Comparison of ENCODE assay signal across 10 cellular contexts in genomic region chr1:116951175-116951935, GRCh38. TPM values are rescaled to one million over a fixed set of nuclear protein-coding genes. Genes with fewer than 3 reads are reported as not detected.
A peak's percentile ranks its signal among the peaks of the same experiment; 100 is the strongest.
DNase-seq lines count a peak whose midpoint lies in the region; ATAC-seq and TF ChIP-seq lines count a peak whose summit lies in the region.
"Had no signal": no experiment of that assay in that cellular context is flagged by ENCODE, and none has a peak within 500 bp of the region (broad histone marks: within the 10 kb centered on the region; RNA-seq: fewer than 3 reads in every experiment).

No MANE protein-coding gene starts in this region.

- no peaks in the 10 kb centered on the region for H3K79me2 ChIP-seq in fibroblast of lung (ENCODE audit: control insufficient read depth, insufficient read depth, low read length)

- 48% methylated on average over 12 of the region's 12 CpGs for WGBS in urinary bladder

- H3K27ac Mint-ChIP-seq in T-helper 17 cell, result peak overlapping the region; percentile 77
- H3K27ac Mint-ChIP-seq in progenitor cell of endocrine pancreas, result no peak overlapping the region
- H3K27ac Mint-ChIP-seq: activated T-helper 1 cell treated with anti-CD3 and anti-CD28 coated beads, Interleukin-12 subunit alpha, Interleukin-12 subunit beta, Interleukin-2, Interleukin-4 antibody, amounts not matched to agents 30 ng/mL and 10 ng/mL and 1 ng/mL, durations not matched to agents 14 hours and 24 hours and 36 hours had no signal

- peaks cover 5% of the 10 kb centered on the region for H3K4me1 Mint-ChIP-seq in T-helper 17 cell
- no peaks in the 10 kb centered on the region for H3K4me1 Mint-ChIP-seq in progenitor cell of endocrine pancreas (ENCODE audit: low read depth)

- DNase-seq in T-helper 17 cell (no peak), fibroblast of lung (ENCODE audit: low read depth in 2 of 2) (peak; percentile 26 to 94), progenitor cell of endocrine pancreas (ENCODE audit: low spot score, unreplicated experiment) (no peak), NCI-H82 treated with DMSO at 0.1 percent for 48 hours (lab: John Stamatoyannopoulos, UW; ENCODE audit: unreplicated experiment) (no peak)
- DNase-seq in activated CD8-positive, alpha-beta memory T cell treated with anti-CD3 and anti-CD28 coated beads, Interleukin-2, amount 50 U/mL, for 48 hours, result no peak
- DNase-seq: naive thymus-derived CD4-positive, alpha-beta T cell had no signal

- TF ChIP-seq CTCF in fibroblast of lung (conservative IDR thresholded peaks at IDR 0.05 in 1 of 2, IDR thresholded peaks at IDR 0.05 in 1 of 2; ENCODE audit: low read depth in 1 of 2, low read length in 2 of 2) (no peak), progenitor cell of endocrine pancreas (IDR thresholded peaks at IDR 0.05; ENCODE audit: unreplicated experiment) (no peak)

- ATAC-seq in T-helper 17 cell, result no peak
- ATAC-seq: naive thymus-derived CD4-positive, alpha-beta T cell had no signal

- H3K27ac ChIP-seq in fibroblast of lung (ENCODE audit: insufficient read depth, low read length) (no peak overlapping the region), muscle layer of colon (ENCODE audit: low read depth, low read length) (peak overlapping the region; percentile 93), urinary bladder (ENCODE audit: low read depth) (peak overlapping the region; percentile 16)
- H3K27ac ChIP-seq: KMS-11 had no signal

- H2AFZ ChIP-seq in fibroblast of lung (ENCODE audit: low read length), result no peak overlapping the region

- H3K36me3 Mint-ChIP-seq in T-helper 17 cell (ENCODE audit: low read depth), result peaks cover 2% of the 10 kb centered on the region
- H3K36me3 Mint-ChIP-seq in progenitor cell of endocrine pancreas (ENCODE audit: insufficient read depth), result peaks cover 25% of the 10 kb centered on the region

- H3K4me3 ChIP-seq in fibroblast of lung (replicated peaks in 1 of 4; ENCODE audit: control extremely low read depth in 1 of 4, insufficient read depth in 1 of 4, low read depth in 3 of 4, low read length in 4 of 4) (no peak overlapping the region), muscle layer of colon (ENCODE audit: low read depth in 1 of 2, low read length in 2 of 2) (peak overlapping the region in 1 of 2 donors; percentile 25), urinary bladder (ENCODE audit: low read depth, low read length) (no peak overlapping the region)

- H3K9me3 ChIP-seq in T-helper 17 cell (ENCODE audit: control insufficient read depth, low read length, poor library complexity, severe bottlenecking) (no peaks in the 10 kb centered on the region), fibroblast of lung (ENCODE audit: control insufficient read depth, insufficient read depth, low read depth, low read length) (no peaks in the 10 kb centered on the region), muscle layer of colon (ENCODE audit: low read length) (no peaks in the 10 kb centered on the region)

- H3K9me3 Mint-ChIP-seq in progenitor cell of endocrine pancreas (ENCODE audit: low read depth), result no peaks in the 10 kb centered on the region
- H3K9me3 Mint-ChIP-seq: activated T-helper 1 cell treated with anti-CD3 and anti-CD28 coated beads, Interleukin-12 subunit alpha, Interleukin-12 subunit beta, Interleukin-2, Interleukin-4 antibody, amounts not matched to agents 30 ng/mL and 10 ng/mL and 1 ng/mL, durations not matched to agents 14 hours and 24 hours and 36 hours; naive thymus-derived CD4-positive, alpha-beta T cell had no signal

- no peaks in the 10 kb centered on the region for H3K36me3 ChIP-seq in fibroblast of lung (ENCODE audit: control insufficient read depth, insufficient read depth, low read length)
- H3K36me3 ChIP-seq in muscle layer of colon (ENCODE audit: insufficient read depth, low read length), result peaks cover 11% of the 10 kb centered on the region
- H3K36me3 ChIP-seq in urinary bladder (ENCODE audit: insufficient read depth), result no peaks in the 10 kb centered on the region

- H3K27me3 Mint-ChIP-seq in T-helper 17 cell (no peaks in the 10 kb centered on the region), progenitor cell of endocrine pancreas (no peaks in the 10 kb centered on the region)
- H3K27me3 Mint-ChIP-seq: naive thymus-derived CD4-positive, alpha-beta T cell had no signal

- no peaks in the 10 kb centered on the region for H3K4me1 ChIP-seq in fibroblast of lung (ENCODE audit: control insufficient read depth, extremely low read depth, insufficient read depth, low read length)
- H3K4me1 ChIP-seq in muscle layer of colon (ENCODE audit: insufficient read depth, low read length), result peaks cover 84% of the 10 kb centered on the region
- no peaks in the 10 kb centered on the region for H3K4me1 ChIP-seq in urinary bladder (ENCODE audit: insufficient read depth)

- peak overlapping the region; percentile 48 for H3K4me2 ChIP-seq in fibroblast of lung (ENCODE audit: extremely low read depth, insufficient read depth, low read length)
- H3K4me2 ChIP-seq: KMS-11 had no signal

- H3K27me3 ChIP-seq in fibroblast of lung (ENCODE audit: control insufficient read depth, insufficient read depth, low read length) (no peaks in the 10 kb centered on the region), muscle layer of colon (ENCODE audit: control insufficient read depth in 1 of 2, insufficient read depth in 2 of 2, low read length in 2 of 2) (no peaks in the 10 kb centered on the region)

- no peak overlapping the region for H3K4me3 Mint-ChIP-seq in T-helper 17 cell
- no peak overlapping the region for H3K4me3 Mint-ChIP-seq in progenitor cell of endocrine pancreas (ENCODE audit: low read depth)
- H3K4me3 Mint-ChIP-seq: activated T-helper 1 cell treated with anti-CD3 and anti-CD28 coated beads, Interleukin-12 subunit alpha, Interleukin-12 subunit beta, Interleukin-2, Interleukin-4 antibody, amounts not matched to agents 30 ng/mL and 10 ng/mL and 1 ng/mL, durations not matched to agents 14 hours and 24 hours and 36 hours; naive thymus-derived CD4-positive, alpha-beta T cell had no signal

- H4K20me1 ChIP-seq in fibroblast of lung (ENCODE audit: control insufficient read depth, extremely low read depth, insufficient read depth, low read length), result no peaks in the 10 kb centered on the region

- H3K9ac ChIP-seq in fibroblast of lung (ENCODE audit: insufficient read depth, low read length) (no peak overlapping the region), muscle layer of colon (ENCODE audit: low read length) (peak overlapping the region; percentile 28)
- H3K9ac ChIP-seq: KMS-11 had no signal

RNA-seq across cellular contexts. Expression of gene PTGFRN, which starts 41.6 kb away (rescaled TPM):
- total RNA-seq in T-helper 17 cell (1 to 10 TPM in 1 of 2 donors, under 1 TPM in 1; 0.94 to 1.3 TPM), fibroblast of lung (1.2 and 15.4 TPM in 2 replicates), urinary bladder (85.9 TPM), progenitor cell of endocrine pancreas (42.9 and 49.0 TPM in 2 replicates)
- polyA plus RNA-seq in fibroblast of lung (0.72 and 7.5 TPM in 2 replicates), urinary bladder (41.5 TPM)
- polyA plus RNA-seq in fibroblast of lung (2012), result 0.61 and 7.5 TPM in 2 replicates
- 0.31 and 3.6 TPM in 2 replicates for polyA minus RNA-seq in fibroblast of lung (ENCODE audit: low replicate concordance)

RNA-seq across cellular contexts. Expression of gene CD101, which starts 50.2 kb away (rescaled TPM):
- total RNA-seq in T-helper 17 cell (1 to 10 TPM; 1.9 to 5.7 TPM), fibroblast of lung (under 0.01 TPM in 1 of 2 replicates, not detected in the other), urinary bladder (1.0 TPM), progenitor cell of endocrine pancreas (2.8 and 3.3 TPM in 2 replicates)
- polyA plus RNA-seq in fibroblast of lung (0.25 TPM in 1 of 2 replicates, not detected in the other), urinary bladder (1.3 TPM)
- not detected in 2 replicates for polyA plus RNA-seq in fibroblast of lung (2012)
- not detected in 2 replicates for polyA minus RNA-seq in fibroblast of lung (ENCODE audit: low replicate concordance)

Comparison
In these comparisons a context has a peak if more than half of its experiments do, and no peak if none do; other contexts are left out.
1. DNase-seq: peak in fibroblast of lung (2 of 2); none in T-helper 17 cell (0 of 3), progenitor cell of endocrine pancreas (single experiment), activated CD8-positive, alpha-beta memory T cell treated with anti-CD3 and anti-CD28 coated beads, Interleukin-2, amount 50 U/mL, for 48 hours (single experiment) and NCI-H82 treated with DMSO at 0.1 percent for 48 hours (single experiment).